ENCODE assay signal across 34 cellular contexts in genomic region chr16:24841291-24841690, GRCh38. TPM values are rescaled to one million over a fixed set of nuclear protein-coding genes. Genes with fewer than 3 reads are reported as not detected.
"Had no signal": no experiment of that assay in that cellular context is flagged by ENCODE, and none has a peak within 500 bp of the region (broad histone marks: within the 10 kb centered on the region; RNA-seq: fewer than 3 reads in every experiment).

No MANE protein-coding gene starts in this region.

- H3K4me1 ChIP-seq: parathyroid adenoma had no signal

- H3K4me3 ChIP-seq: right atrium auricular region, spleen, testis, vagina had no signal

- H3K27ac ChIP-seq: brain microvascular endothelial cell, parathyroid adenoma, right atrium auricular region, spleen, vagina, WERI-Rb-1 had no signal

- H3K27me3 ChIP-seq: brain microvascular endothelial cell, right atrium auricular region, spleen, testis, vagina had no signal

- H3K4me3 Mint-ChIP-seq: dendritic cell treated with granulocyte-macrophage colony-stimulating factor and Interleukin-4, amounts not matched to agents 40 ng/mL and 50 ng/mL, for 4 days; memory B cell; naive thymus-derived CD8-positive, alpha-beta T cell; neural crest cell; T-helper 1 cell treated with Interleukin-12 subunit alpha and Interleukin-12 subunit beta and Interleukin-4 antibody, amounts not matched to agents 30 μg/mL and 1 μg/mL, for 36 hours; type B pancreatic cell had no signal

- H2AFZ ChIP-seq: parathyroid adenoma had no signal

- H3K9me3 ChIP-seq: right atrium auricular region, spleen, testis, vagina had no signal

- H3K9ac ChIP-seq: parathyroid adenoma had no signal

- H3K36me3 Mint-ChIP-seq: type B pancreatic cell had no signal

- DNase-seq: activated CD4-positive, alpha-beta T cell treated with anti-CD3 and anti-CD28 coated beads for 48 hours; activated CD4-positive, alpha-beta T cell treated with anti-CD3 and anti-CD28 coated beads, Interleukin-2, amount 50 U/mL, for 48 hours; activated CD8-positive, alpha-beta memory T cell treated with anti-CD3 and anti-CD28 coated beads for 24 hours; activated gamma-delta T cell; activated naive CD4-positive, alpha-beta T cell treated with anti-CD3 and anti-CD28 coated beads, Interleukin-2, amount 50 U/mL, for 16 hours; amniotic stem cell; brain microvascular endothelial cell; central memory CD4-positive, alpha-beta T cell; effector CD4-positive, alpha-beta T cell; hippocampal formation; kidney; midbrain; naive thymus-derived CD8-positive, alpha-beta T cell; nucleus accumbens; spleen; stimulated activated naive CD4-positive, alpha-beta T cell; T-helper 9 cell; testis; WERI-Rb-1 had no signal

- H3K4me1 Mint-ChIP-seq: memory B cell; naive thymus-derived CD8-positive, alpha-beta T cell had no signal

- H3K27ac Mint-ChIP-seq: memory B cell; naive thymus-derived CD8-positive, alpha-beta T cell; T-helper 1 cell treated with Interleukin-12 subunit alpha and Interleukin-12 subunit beta and Interleukin-4 antibody, amounts not matched to agents 30 μg/mL and 1 μg/mL, for 36 hours; type B pancreatic cell had no signal

- ATAC-seq: activated CD4-positive, CD25-positive, alpha-beta regulatory T cell treated with anti-CD3 and anti-CD28 coated beads, Interleukin-2, amount 50 U/mL, for 24 hours; naive thymus-derived CD8-positive, alpha-beta T cell had no signal

- H3K79me2 ChIP-seq: parathyroid adenoma had no signal

- H3K36me3 ChIP-seq: brain microvascular endothelial cell, right atrium auricular region, spleen, vagina, WERI-Rb-1 had no signal

- H3K27me3 Mint-ChIP-seq: dendritic cell treated with granulocyte-macrophage colony-stimulating factor and Interleukin-4, amounts not matched to agents 40 ng/mL and 50 ng/mL, for 4 days; type B pancreatic cell had no signal

- H3K9me3 Mint-ChIP-seq: dendritic cell treated with granulocyte-macrophage colony-stimulating factor and Interleukin-4, amounts not matched to agents 40 ng/mL and 50 ng/mL, for 4 days; memory B cell; naive thymus-derived CD8-positive, alpha-beta T cell; neural crest cell; T-helper 1 cell treated with Interleukin-12 subunit alpha and Interleukin-12 subunit beta and Interleukin-4 antibody, amounts not matched to agents 30 μg/mL and 1 μg/mL, for 36 hours; type B pancreatic cell had no signal

RNA-seq across cellular contexts. Expression of gene SLC5A11, which starts 4.5 kb away (rescaled TPM):
- total RNA-seq: astrocyte, epithelial cell of proximal tubule, fibroblast of villous mesenchyme, lower leg skin, neural crest cell, pulmonary artery endothelial cell, right atrium auricular region, vagina had no signal
- polyA plus RNA-seq: fibroblast of lung; naive thymus-derived CD8-positive, alpha-beta T cell had no signal
